Comparison of ENCODE assay signal across 10 cellular contexts in the genomic region with DNA sequence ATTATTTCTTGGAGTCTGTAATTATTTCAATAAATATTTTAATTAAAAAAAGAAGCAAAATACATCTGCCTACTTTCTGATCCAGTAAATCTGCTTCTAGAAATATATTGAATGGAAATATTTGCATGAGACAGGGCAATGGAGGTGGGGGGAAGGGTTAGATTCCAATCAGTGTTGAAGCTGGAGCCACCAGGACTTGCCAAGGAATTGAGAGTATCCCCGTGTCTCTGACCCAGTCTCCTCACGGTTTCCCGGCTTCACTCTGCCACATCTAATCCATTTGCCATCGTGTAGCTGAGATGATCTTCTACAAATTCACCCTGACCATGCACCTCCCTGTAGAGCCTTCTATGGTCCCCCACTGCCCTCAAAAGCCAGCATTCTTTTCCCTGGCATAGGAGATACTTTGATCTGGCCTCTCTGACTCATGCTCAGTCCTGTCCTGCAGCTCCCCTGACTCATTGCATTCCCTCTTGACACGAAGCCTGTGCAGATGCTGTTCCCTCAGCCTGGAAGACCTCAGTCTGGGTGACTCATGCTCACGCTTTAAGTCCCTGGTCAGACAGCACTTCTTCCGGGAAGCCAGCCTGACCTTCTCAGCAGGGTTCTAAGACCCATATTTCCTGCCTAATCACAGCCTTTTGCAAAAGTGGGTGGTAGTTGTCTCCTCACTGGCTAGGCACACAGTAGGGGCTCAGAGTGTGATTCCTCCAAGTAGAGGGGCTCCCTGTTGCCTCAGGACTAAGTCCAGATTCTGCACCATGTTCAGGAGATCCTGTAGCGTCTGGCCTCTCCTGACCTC. TPM values are rescaled to one million over a fixed set of nuclear protein-coding genes. Genes with fewer than 3 reads are reported as not detected.
A peak's percentile ranks its signal among the peaks of the same experiment; 100 is the strongest.
DNase-seq lines count a peak whose midpoint lies in the region; ATAC-seq and TF ChIP-seq lines count a peak whose summit lies in the region.
"Had no signal": no experiment of that assay in that cellular context is flagged by ENCODE, and none has a peak within 500 bp of the region (broad histone marks: within the 10 kb centered on the region; RNA-seq: fewer than 3 reads in every experiment).

No MANE protein-coding gene starts in this region.

- peaks cover 12% of the 10 kb centered on the region for H3K4me1 Mint-ChIP-seq in activated CD8-positive, alpha-beta memory T cell treated with anti-CD3 and anti-CD28 coated beads, Interleukin-2, amount 10 ng/mL, durations not matched to agents 7 days and 5 days
- no peaks in the 10 kb centered on the region for H3K4me1 Mint-ChIP-seq in effector memory CD8-positive, alpha-beta T cell (ENCODE audit: low read depth in 2 of 2)

- no peaks in the 10 kb centered on the region for H3K36me3 ChIP-seq in RWPE2 (ENCODE audit: low read depth)
- H3K36me3 ChIP-seq: ascending aorta had no signal

- no peak overlapping the region for H3K4me3 ChIP-seq in RWPE2 (ENCODE audit: severe bottlenecking)
- H3K4me3 ChIP-seq in fibroblast of the aortic adventitia (ENCODE audit: low read depth, low read length) = no peak overlapping the region
- H3K4me3 ChIP-seq: ascending aorta had no signal

- peaks cover 20% of the 10 kb centered on the region for H3K27me3 Mint-ChIP-seq in activated CD8-positive, alpha-beta memory T cell treated with anti-CD3 and anti-CD28 coated beads, Interleukin-2, amount 10 ng/mL, durations not matched to agents 7 days and 5 days
- peaks cover 35 to 41% of the 10 kb centered on the region in 2 donors for H3K27me3 Mint-ChIP-seq in effector memory CD8-positive, alpha-beta T cell

- no peaks in the 10 kb centered on the region for H3K27me3 ChIP-seq in RWPE2 (ENCODE audit: insufficient read depth, poor library complexity, severe bottlenecking)
- H3K27me3 ChIP-seq: ascending aorta had no signal

- H3K9me3 Mint-ChIP-seq in activated CD8-positive, alpha-beta memory T cell treated with anti-CD3 and anti-CD28 coated beads, Interleukin-2, amount 10 ng/mL, durations not matched to agents 7 days and 5 days (ENCODE audit: low read depth) = peaks cover 17% of the 10 kb centered on the region
- peaks cover 0 to 3% of the 10 kb centered on the region in 2 donors for H3K9me3 Mint-ChIP-seq in effector memory CD8-positive, alpha-beta T cell

- peak overlapping the region; percentile 88 for H3K27ac ChIP-seq in RWPE2 (ENCODE audit: poor library complexity, severe bottlenecking)
- H3K27ac ChIP-seq: ascending aorta had no signal

- peaks cover 12% of the 10 kb centered on the region for H3K36me3 Mint-ChIP-seq in activated CD8-positive, alpha-beta memory T cell treated with anti-CD3 and anti-CD28 coated beads, Interleukin-2, amount 10 ng/mL, durations not matched to agents 7 days and 5 days
- no peaks in the 10 kb centered on the region for H3K36me3 Mint-ChIP-seq in effector memory CD8-positive, alpha-beta T cell (ENCODE audit: insufficient read depth)
- H3K36me3 Mint-ChIP-seq: CD4-positive, CD25-positive, alpha-beta regulatory T cell had no signal

- TF ChIP-seq CTCF in RWPE2 (IDR thresholded peaks at IDR 0.05; ENCODE audit: poor library complexity, severe bottlenecking) = no peak
- TF ChIP-seq CTCF in fibroblast of the aortic adventitia (IDR thresholded peaks at IDR 0.05; ENCODE audit: insufficient read depth, low read length) = no peak

- no peak overlapping the region for H3K4me3 Mint-ChIP-seq in activated CD8-positive, alpha-beta memory T cell treated with anti-CD3 and anti-CD28 coated beads, Interleukin-2, amount 10 ng/mL, durations not matched to agents 7 days and 5 days
- H3K4me3 Mint-ChIP-seq in effector memory CD8-positive, alpha-beta T cell = no peak overlapping the region
- H3K4me3 Mint-ChIP-seq: CD4-positive, CD25-positive, alpha-beta regulatory T cell had no signal

- H3K9me3 ChIP-seq in RWPE2 (ENCODE audit: severe bottlenecking) = peaks cover 3% of the 10 kb centered on the region

- CTCF ChIA-PET in activated CD8-positive, alpha-beta memory T cell treated with anti-CD3 and anti-CD28 coated beads, Interleukin-2, amount 10 ng/mL, durations not matched to agents 7 days and 5 days (lab: Charles Lee) = no interaction called here

- ATAC-seq in activated CD8-positive, alpha-beta memory T cell treated with anti-CD3 and anti-CD28 coated beads, Interleukin-2, amount 10 ng/mL, durations not matched to agents 7 days and 5 days = peak; percentile 61
- ATAC-seq in RWPE2 (ENCODE audit: low read depth) = peak; percentile 93
- ATAC-seq in effector memory CD8-positive, alpha-beta T cell (replicated peaks) = no peak

- peaks cover 35% of the 10 kb centered on the region for H3K4me1 ChIP-seq in RWPE2 (ENCODE audit: insufficient read depth, poor library complexity, severe bottlenecking)
- H3K4me1 ChIP-seq: ascending aorta had no signal

- DNase-seq in activated CD8-positive, alpha-beta memory T cell treated with anti-CD3 and anti-CD28 coated beads, Interleukin-2, amount 10 ng/mL, durations not matched to agents 7 days and 5 days = peak; percentile 57
- DNase-seq in activated CD8-positive, alpha-beta memory T cell treated with anti-CD3 and anti-CD28 coated beads, Interleukin-2, amount 50 U/mL, for 48 hours = no peak
- peak; percentile 93 for DNase-seq in RWPE2 (ENCODE audit: low spot score)
- peak; percentile 87 for DNase-seq in fibroblast of the aortic adventitia (ENCODE audit: low read depth)
- peak; percentile 90 for DNase-seq in stromal cell of bone marrow (ENCODE audit: low read depth)
- DNase-seq in COLO668 (lab: John Stamatoyannopoulos, UW; ENCODE audit: unreplicated experiment) = no peak
- DNase-seq in effector memory CD8-positive, alpha-beta T cell = no peak
- no peak for DNase-seq in NCI-H1694 treated with DMSO at 0.1 percent for 48 hours (lab: John Stamatoyannopoulos, UW)
- DNase-seq: CD4-positive, CD25-positive, alpha-beta regulatory T cell had no signal

- H3K27ac Mint-ChIP-seq in activated CD8-positive, alpha-beta memory T cell treated with anti-CD3 and anti-CD28 coated beads, Interleukin-2, amount 10 ng/mL, durations not matched to agents 7 days and 5 days = no peak overlapping the region
- no peak overlapping the region for H3K27ac Mint-ChIP-seq in effector memory CD8-positive, alpha-beta T cell
- H3K27ac Mint-ChIP-seq: CD4-positive, CD25-positive, alpha-beta regulatory T cell had no signal

RNA-seq across cellular contexts. Expression of gene FKBP1A, which starts 23.0 kb away (rescaled TPM):
- 100 to 1,000 TPM; 247 to 273 TPM for total RNA-seq in activated CD8-positive, alpha-beta memory T cell treated with anti-CD3 and anti-CD28 coated beads, Interleukin-2, amount 10 ng/mL, durations not matched to agents 7 days and 5 days
- total RNA-seq in fibroblast of the aortic adventitia (ENCODE audit: low replicate concordance) = 39.3 and 200 TPM in 2 replicates

RNA-seq across cellular contexts. Expression of gene NSFL1C, which starts 50.8 kb away (rescaled TPM):
- 10 to 100 TPM; 55.6 to 65.0 TPM for total RNA-seq in activated CD8-positive, alpha-beta memory T cell treated with anti-CD3 and anti-CD28 coated beads, Interleukin-2, amount 10 ng/mL, durations not matched to agents 7 days and 5 days
- total RNA-seq in fibroblast of the aortic adventitia (ENCODE audit: low replicate concordance) = 24.1 and 26.9 TPM in 2 replicates

Comparison
In these comparisons a context has a peak if more than half of its experiments do, and no peak if none do; other contexts are left out.
1. DNase-seq: peak in activated CD8-positive, alpha-beta memory T cell treated with anti-CD3 and anti-CD28 coated beads, Interleukin-2, amount 10 ng/mL, durations not matched to agents 7 days and 5 days (single experiment), RWPE2 (single experiment), fibroblast of the aortic adventitia (single experiment) and stromal cell of bone marrow (single experiment); none in activated CD8-positive, alpha-beta memory T cell treated with anti-CD3 and anti-CD28 coated beads, Interleukin-2, amount 50 U/mL, for 48 hours (single experiment), COLO668 (single experiment), effector memory CD8-positive, alpha-beta T cell (0 of 3) and NCI-H1694 treated with DMSO at 0.1 percent for 48 hours (single experiment).